16 cellular contexts compared by ENCODE assay signal in the genomic region with DNA sequence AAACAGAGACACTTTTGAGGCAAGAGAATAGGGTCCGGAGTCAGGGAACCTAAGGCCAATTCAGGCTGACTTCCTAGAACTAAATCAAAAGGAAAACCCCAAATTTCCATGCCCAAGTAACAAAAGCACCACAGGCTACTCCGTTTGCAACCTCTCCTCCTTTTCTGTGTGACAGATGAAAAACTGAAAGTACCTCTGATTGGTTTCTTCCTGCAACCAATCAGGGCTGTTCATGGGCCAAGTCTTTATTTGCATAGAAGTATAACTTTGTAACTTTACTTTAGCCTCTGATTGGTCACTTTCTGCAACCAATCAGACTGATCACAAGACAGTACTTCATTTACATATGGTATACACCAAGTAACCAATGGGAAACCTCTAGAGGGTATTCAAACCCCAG.
A peak's percentile ranks its signal among the peaks of the same experiment; 100 is the strongest.
DNase-seq lines count a peak whose midpoint lies in the region; ATAC-seq, FAIRE-seq and TF ChIP-seq lines count a peak whose summit lies in the region.
"Had no signal": no experiment of that assay in that cellular context is flagged by ENCODE, and none has a peak within 500 bp of the region (broad histone marks: within the 10 kb centered on the region; RNA-seq: fewer than 3 reads in every experiment).

No MANE protein-coding gene starts in this region.

- H3K36me3 Mint-ChIP-seq in activated T-cell treated with anti-CD3 and anti-CD28 coated beads, Interleukin-2, amount 50 U/mL, for 4 hours (ENCODE audit: insufficient read depth), result no peaks in the 10 kb centered on the region

- no peak for TF ChIP-seq CTCF in MM.1S (IDR thresholded peaks at IDR 0.05; ENCODE audit: low read length)

- H4K20me1 ChIP-seq in MM.1S (ENCODE audit: insufficient read depth, low read length), result no peaks in the 10 kb centered on the region

- no peak overlapping the region for H3K27ac ChIP-seq in MM.1S (ENCODE audit: low read length)

- H3F3A ChIP-seq in MM.1S (ENCODE audit: insufficient read depth, low read length), result no peaks in the 10 kb centered on the region

- no peak overlapping the region for H3K4me3 ChIP-seq in MM.1S (ENCODE audit: low read length)
- H3K4me3 ChIP-seq in neuron (ENCODE audit: low read length), result peak overlapping the region; percentile 33

- peak overlapping the region; percentile 18 for H2AFZ ChIP-seq in MM.1S (ENCODE audit: low read length)
- peak overlapping the region; percentile 40 for H2AFZ ChIP-seq in neuron (ENCODE audit: low read depth, low read length)

- H3K36me3 ChIP-seq in MM.1S (replicated peaks; ENCODE audit: insufficient read depth, low read length) (no peaks in the 10 kb centered on the region), neuron (ENCODE audit: insufficient read depth, low read length) (no peaks in the 10 kb centered on the region)

- H3K27me3 ChIP-seq in MM.1S (replicated peaks; ENCODE audit: insufficient read depth, low read length), result no peaks in the 10 kb centered on the region
- H3K27me3 ChIP-seq in neuron (ENCODE audit: insufficient read depth, low read length), result no peaks in the 10 kb centered on the region

- H3K79me2 ChIP-seq in MM.1S (ENCODE audit: low read length), result no peaks in the 10 kb centered on the region

- no peak overlapping the region for H3K4me3 Mint-ChIP-seq in activated T-cell treated with anti-CD3 and anti-CD28 coated beads, Interleukin-2, amount 50 U/mL, for 4 hours
- H3K4me3 Mint-ChIP-seq: activated T-helper 17 cell treated with anti-CD3 and anti-CD28 coated beads, Interleukin-2, amount 50 U/mL, for 72 hours; nephron progenitor cell had no signal

- peak; percentile 71 for ATAC-seq in GM19025 (IDR thresholded peaks at IDR 0.05; ENCODE audit: low read depth, unreplicated experiment)
- no peak for ATAC-seq in activated T-cell treated with anti-CD3 and anti-CD28 coated beads, Interleukin-2, amount 50 U/mL, for 4 hours
- ATAC-seq: activated T-helper 17 cell treated with anti-CD3 and anti-CD28 coated beads, Interleukin-2, amount 50 U/mL, for 72 hours had no signal

- no peak for FAIRE-seq in RCC 7860 (lab: Jason Lieb, UNC)
- FAIRE-seq: endometrium, GM12892 had no signal

- H3K9me3 Mint-ChIP-seq in activated T-cell treated with anti-CD3 and anti-CD28 coated beads, Interleukin-2, amount 50 U/mL, for 4 hours, result peaks cover 14% of the 10 kb centered on the region

- no peaks in the 10 kb centered on the region for H3K9me2 ChIP-seq in MM.1S (replicated peaks; ENCODE audit: insufficient read depth, low read length)

- no peaks in the 10 kb centered on the region for H3K9me3 ChIP-seq in MM.1S (replicated peaks; ENCODE audit: insufficient read depth, low read length)
- no peaks in the 10 kb centered on the region for H3K9me3 ChIP-seq in neuron (ENCODE audit: low read length)

- H3K9ac ChIP-seq in MM.1S (ENCODE audit: low read length), result no peak overlapping the region

- no peaks in the 10 kb centered on the region for H3K4me1 Mint-ChIP-seq in activated T-cell treated with anti-CD3 and anti-CD28 coated beads, Interleukin-2, amount 50 U/mL, for 4 hours (ENCODE audit: low read depth)
- H3K4me1 Mint-ChIP-seq: activated T-helper 17 cell treated with anti-CD3 and anti-CD28 coated beads, Interleukin-2, amount 50 U/mL, for 72 hours; nephron progenitor cell had no signal

- H3K27me3 Mint-ChIP-seq in activated T-cell treated with anti-CD3 and anti-CD28 coated beads, Interleukin-2, amount 50 U/mL, for 4 hours (ENCODE audit: low read depth), result no peaks in the 10 kb centered on the region
- H3K27me3 Mint-ChIP-seq: activated T-helper 17 cell treated with anti-CD3 and anti-CD28 coated beads, Interleukin-2, amount 50 U/mL, for 72 hours had no signal

- H3K4me1 ChIP-seq in MM.1S (ENCODE audit: low read length) (no peaks in the 10 kb centered on the region), neuron (ENCODE audit: insufficient read depth, low read length) (no peaks in the 10 kb centered on the region)

- DNase-seq in MM.1S (peak; percentile 16), cerebellar cortex (ENCODE audit: low spot score) (peak; percentile 11), RCC 7860 (ENCODE audit: low spot score) (no peak), cortex of kidney (lab: John Stamatoyannopoulos, UW) (no peak)
- no peak for DNase-seq in stimulated activated CD4-positive, alpha-beta T cell treated with anti-CD3 and anti-CD28 coated beads, Interleukin-15, amount 100 ng/mL, for 24 hours
- DNase-seq in activated T-cell treated with anti-CD3 and anti-CD28 coated beads, Interleukin-2, amount 50 U/mL, for 4 hours, result no peak
- DNase-seq: activated CD4-positive, alpha-beta T cell treated with anti-CD3 and anti-CD28 coated beads, Interleukin-2, amount 50 U/mL, for 4 hours; DMS79 treated with DMSO at 0.1 percent for 48 hours; NCI-H524 treated with DMSO at 0.1 percent for 48 hours; nephron progenitor cell; T1000 had no signal

- H3K4me2 ChIP-seq in MM.1S (ENCODE audit: low read depth, low read length), result no peak overlapping the region

Comparison
In these comparisons a context has a peak if more than half of its experiments do, and no peak if none do; other contexts are left out.
1. DNase-seq: peak in MM.1S (single experiment) and cerebellar cortex (single experiment); none in RCC 7860 (single experiment), stimulated activated CD4-positive, alpha-beta T cell treated with anti-CD3 and anti-CD28 coated beads, Interleukin-15, amount 100 ng/mL, for 24 hours (single experiment), cortex of kidney (single experiment) and activated T-cell treated with anti-CD3 and anti-CD28 coated beads, Interleukin-2, amount 50 U/mL, for 4 hours (single experiment).